Comparison of ENCODE assay signal across 32 cellular contexts in genomic region chr14:23648764-23649460, GRCh38. TPM values are rescaled to one million over a fixed set of nuclear protein-coding genes. Genes with fewer than 3 reads are reported as not detected.
"Had no signal": no experiment of that assay in that cellular context is flagged by ENCODE, and none has a peak within 500 bp of the region (broad histone marks: within the 10 kb centered on the region; RNA-seq: fewer than 3 reads in every experiment).

No MANE protein-coding gene starts in this region.

- FAIRE-seq: RCC 7860 had no signal

- H3K36me3 ChIP-seq: WERI-Rb-1 had no signal

- DNase-seq: activated CD4-positive, alpha-beta memory T cell treated with anti-CD3 and anti-CD28 coated beads, Interleukin-2, amount 10 ng/mL, durations not matched to agents 7 days and 5 days; activated CD4-positive, alpha-beta T cell treated with anti-CD3 and anti-CD28 coated beads for 1 hour; activated CD4-positive, alpha-beta T cell treated with anti-CD3 and anti-CD28 coated beads for 48 hours; activated CD4-positive, CD25-positive, alpha-beta regulatory T cell; activated CD8-positive, alpha-beta memory T cell treated with anti-CD3 and anti-CD28 coated beads for 24 hours; activated CD8-positive, alpha-beta memory T cell treated with anti-CD3 and anti-CD28 coated beads, Interleukin-2, amount 10 ng/mL, durations not matched to agents 7 days and 5 days; activated CD8-positive, alpha-beta memory T cell treated with anti-CD3 and anti-CD28 coated beads, Interleukin-2, amount 50 U/mL, for 48 hours; activated effector memory CD4-positive, alpha-beta T cell treated with Interleukin-2 at 50 U/mL for 16 hours; activated naive CD4-positive, alpha-beta T cell treated with anti-CD3 and anti-CD28 coated beads, Interleukin-2, amount 50 U/mL, for 16 hours; activated naive CD8-positive, alpha-beta T cell treated with anti-CD3 and anti-CD28 coated beads for 36 hours; activated T-cell treated with anti-CD3 and anti-CD28 coated beads, Interleukin-2, amount 50 U/mL, for 48 hours; amniotic stem cell; aorta; cerebellar nuclear complex; MM.1S; NCI-H1092 treated with DMSO at 0.1 percent for 48 hours; NCI-H1417; NCI-H146; NCI-H1930; NCI-H2081 treated with DMSO at 0.1 percent for 48 hours; NCI-H226; NCI-H524 treated with DMSO at 0.1 percent for 48 hours; PC-3; SIG-M5; T-helper 1 cell; T1000; WERI-Rb-1 had no signal

- H3K27ac ChIP-seq: KMS-11, RWPE1, WERI-Rb-1 had no signal

- H3K4me1 Mint-ChIP-seq: activated naive CD8-positive, alpha-beta T cell treated with anti-CD3 and anti-CD28 coated beads for 36 hours had no signal

- H3K27me3 Mint-ChIP-seq: activated CD8-positive, alpha-beta memory T cell treated with anti-CD3 and anti-CD28 coated beads, Interleukin-2, amount 10 ng/mL, durations not matched to agents 7 days and 5 days; activated naive CD8-positive, alpha-beta T cell treated with anti-CD3 and anti-CD28 coated beads for 36 hours had no signal

- H3K4me2 ChIP-seq: KMS-11 had no signal

- H3K9ac ChIP-seq: KMS-11 had no signal

- H3K36me3 Mint-ChIP-seq: activated naive CD8-positive, alpha-beta T cell treated with anti-CD3 and anti-CD28 coated beads for 36 hours had no signal

- H3K9me3 Mint-ChIP-seq: activated CD4-positive, alpha-beta memory T cell treated with anti-CD3 and anti-CD28 coated beads, Interleukin-2, amount 10 ng/mL, durations not matched to agents 7 days and 5 days; activated naive CD8-positive, alpha-beta T cell treated with anti-CD3 and anti-CD28 coated beads for 36 hours had no signal

- ATAC-seq: activated CD8-positive, alpha-beta memory T cell treated with anti-CD3 and anti-CD28 coated beads, Interleukin-2, amount 10 ng/mL, durations not matched to agents 7 days and 5 days; PC-3; Right ventricle myocardium inferior; SK-N-SH treated with all-trans-retinoic acid at 6 μM for 48 hours had no signal

- H3K4me3 Mint-ChIP-seq: activated CD4-positive, alpha-beta memory T cell treated with anti-CD3 and anti-CD28 coated beads, Interleukin-2, amount 10 ng/mL, durations not matched to agents 7 days and 5 days; activated CD8-positive, alpha-beta memory T cell treated with anti-CD3 and anti-CD28 coated beads, Interleukin-2, amount 10 ng/mL, durations not matched to agents 7 days and 5 days; activated naive CD8-positive, alpha-beta T cell treated with anti-CD3 and anti-CD28 coated beads for 36 hours had no signal

- H3K27ac Mint-ChIP-seq: activated CD4-positive, alpha-beta memory T cell treated with anti-CD3 and anti-CD28 coated beads, Interleukin-2, amount 10 ng/mL, durations not matched to agents 7 days and 5 days; activated CD8-positive, alpha-beta memory T cell treated with anti-CD3 and anti-CD28 coated beads, Interleukin-2, amount 10 ng/mL, durations not matched to agents 7 days and 5 days; activated naive CD8-positive, alpha-beta T cell treated with anti-CD3 and anti-CD28 coated beads for 36 hours had no signal

RNA-seq across cellular contexts. Expression of gene DHRS2, which starts 12.7 kb away (rescaled TPM):
- total RNA-seq: aorta, Right ventricle myocardium inferior had no signal
